1 cellular context compared by ENCODE assay signal in genomic region chrX:47523713-47524166, GRCh38.
TF ChIP-seq lines count a peak whose summit lies in the region.

No MANE protein-coding gene starts in this region.

TF ChIP-seq in HEK293, 187 proteins besides CTCF, POLR2A, EP300 and RAD21 (continued from another document):
- TF ChIP-seq ZNF423 (tag by site-specific recombination; IDR thresholded peaks at IDR 0.05) (no peak), GLIS2 (tag by site-specific recombination; IDR thresholded peaks at IDR 0.05) (peak; percentile 8; the same call in 1 of the 2 replicates), ZNF202 (tag by site-specific recombination; IDR thresholded peaks at IDR 0.05; ENCODE audit: borderline replicate concordance) (no peak), ZNF132 (tag by site-specific recombination; IDR thresholded peaks at IDR 0.05; ENCODE audit: borderline replicate concordance) (no peak), ZFP3 (tag by site-specific recombination; IDR thresholded peaks at IDR 0.05; ENCODE audit: low read depth) (no peak), OVOL3 (tag by site-specific recombination; IDR thresholded peaks at IDR 0.05) (no peak), ZNF311 (tag by site-specific recombination; IDR thresholded peaks at IDR 0.05; ENCODE audit: borderline replicate concordance) (no peak), ZNF211 (tag by site-specific recombination; IDR thresholded peaks at IDR 0.05; ENCODE audit: low read depth) (no peak), ZNF2 (tag by site-specific recombination; IDR thresholded peaks at IDR 0.05) (no peak), ZNF658 (tag by site-specific recombination; IDR thresholded peaks at IDR 0.05) (no peak)
- TF ChIP-seq, protein P1, sequence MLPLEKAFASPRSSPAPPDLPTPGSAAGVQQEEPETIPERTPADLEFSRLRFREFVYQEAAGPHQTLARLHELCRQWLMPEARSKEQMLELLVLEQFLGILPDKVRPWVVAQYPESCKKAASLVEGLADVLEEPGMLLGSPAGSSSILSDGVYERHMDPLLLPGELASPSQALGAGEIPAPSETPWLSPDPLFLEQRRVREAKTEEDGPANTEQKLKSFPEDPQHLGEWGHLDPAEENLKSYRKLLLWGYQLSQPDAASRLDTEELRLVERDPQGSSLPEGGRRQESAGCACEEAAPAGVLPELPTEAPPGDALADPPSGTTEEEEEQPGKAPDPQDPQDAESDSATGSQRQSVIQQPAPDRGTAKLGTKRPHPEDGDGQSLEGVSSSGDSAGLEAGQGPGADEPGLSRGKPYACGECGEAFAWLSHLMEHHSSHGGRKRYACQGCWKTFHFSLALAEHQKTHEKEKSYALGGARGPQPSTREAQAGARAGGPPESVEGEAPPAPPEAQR (tag by site-specific recombination; IDR thresholded peaks at IDR 0.05): no peak
- TF ChIP-seq, protein P2, sequence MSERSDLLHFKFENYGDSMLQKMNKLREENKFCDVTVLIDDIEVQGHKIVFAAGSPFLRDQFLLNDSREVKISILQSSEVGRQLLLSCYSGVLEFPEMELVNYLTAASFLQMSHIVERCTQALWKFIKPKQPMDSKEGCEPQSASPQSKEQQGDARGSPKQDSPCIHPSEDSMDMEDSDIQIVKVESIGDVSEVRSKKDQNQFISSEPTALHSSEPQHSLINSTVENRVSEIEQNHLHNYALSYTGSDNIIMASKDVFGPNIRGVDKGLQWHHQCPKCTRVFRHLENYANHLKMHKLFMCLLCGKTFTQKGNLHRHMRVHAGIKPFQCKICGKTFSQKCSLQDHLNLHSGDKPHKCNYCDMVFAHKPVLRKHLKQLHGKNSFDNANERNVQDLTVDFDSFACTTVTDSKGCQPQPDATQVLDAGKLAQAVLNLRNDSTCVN (tag by site-specific recombination; optimal IDR thresholded peaks at IDR 0.05): peak; percentile 1
TF ChIP-seq in HEK293: peak in this region for 8.
